19 cellular contexts compared by ENCODE assay signal in genomic region chr20:14777571-14777970, GRCh38.
"Had no signal": no experiment of that assay in that cellular context is flagged by ENCODE, and none has a peak within 500 bp of the region (broad histone marks: within the 10 kb centered on the region; RNA-seq: fewer than 3 reads in every experiment).

No MANE protein-coding gene starts in this region.

- H3K27ac Mint-ChIP-seq: activated CD4-positive, alpha-beta memory T cell treated with anti-CD3 and anti-CD28 coated beads for 36 hours; stimulated activated naive CD8-positive, alpha-beta T cell treated with anti-CD3 and anti-CD28 coated beads, Interleukin-15, Interleukin-2, amounts not matched to agents 100 ng/mL and 50 ng/mL, for 24 hours; T-helper 2 cell treated with Interferon-gamma antibody and Interleukin-4, amounts not matched to agents 5 μg/mL and 100 μg/mL, for 36 hours had no signal

- H3K9me3 ChIP-seq: ascending aorta, lower lobe of right lung, mucosa of descending colon, testis had no signal

- H3K4me1 ChIP-seq: ascending aorta, lower lobe of right lung, testis had no signal

- H3K27me3 ChIP-seq: ascending aorta, testis had no signal

- FAIRE-seq: endothelial cell of umbilical vein had no signal

- H3K4me3 Mint-ChIP-seq: activated CD4-positive, alpha-beta memory T cell treated with anti-CD3 and anti-CD28 coated beads for 36 hours; nephron; stimulated activated naive CD8-positive, alpha-beta T cell treated with anti-CD3 and anti-CD28 coated beads, Interleukin-15, Interleukin-2, amounts not matched to agents 100 ng/mL and 50 ng/mL, for 24 hours; T-helper 2 cell treated with Interferon-gamma antibody and Interleukin-4, amounts not matched to agents 5 μg/mL and 100 μg/mL, for 36 hours had no signal

- H3K9me3 Mint-ChIP-seq: nephron had no signal

- H3K4me3 ChIP-seq: ascending aorta, coronary artery, lower lobe of right lung, mucosa of descending colon, testis had no signal

- DNase-seq: activated CD4-positive, alpha-beta memory T cell treated with anti-CD3 and anti-CD28 coated beads for 36 hours; activated CD4-positive, CD25-positive, alpha-beta regulatory T cell treated with anti-CD3 and anti-CD28 coated beads, Interleukin-2, amount 50 U/mL, for 72 hours; activated gamma-delta T cell treated with Interleukin-2 at 50 U/mL for 16 hours; activated T-cell treated with anti-CD3 and anti-CD28 coated beads, Interleukin-2, amount 50 U/mL, for 48 hours; caudate nucleus; effector CD4-positive, alpha-beta T cell; hypothalamus; lower lobe of right lung; mucosa of descending colon; stimulated activated CD4-positive, alpha-beta T cell treated with anti-CD3 and anti-CD28 coated beads, Interleukin-15, amount 100 ng/mL, for 24 hours; stimulated activated CD4-positive, alpha-beta T cell treated with anti-CD3 and anti-CD28 coated beads, Interleukin-4, amount 100 ng/mL, for 24 hours; SW 1271; testis had no signal

- H3K27me3 Mint-ChIP-seq: activated CD4-positive, alpha-beta memory T cell treated with anti-CD3 and anti-CD28 coated beads for 36 hours; stimulated activated naive CD8-positive, alpha-beta T cell treated with anti-CD3 and anti-CD28 coated beads, Interleukin-15, Interleukin-2, amounts not matched to agents 100 ng/mL and 50 ng/mL, for 24 hours had no signal

- H3K36me3 ChIP-seq: ascending aorta, lower lobe of right lung had no signal

- H3K27ac ChIP-seq: ascending aorta, coronary artery, lower lobe of right lung, testis had no signal

- H3K36me3 Mint-ChIP-seq: activated CD4-positive, alpha-beta memory T cell treated with anti-CD3 and anti-CD28 coated beads for 36 hours had no signal
